22 cellular contexts compared by ENCODE assay signal in genomic region chr15:58512522-58512921, GRCh38.
DNase-seq lines count a peak whose midpoint lies in the region; ATAC-seq, FAIRE-seq and TF ChIP-seq lines count a peak whose summit lies in the region.
"Had no signal": no experiment of that assay in that cellular context is flagged by ENCODE, and none has a peak within 500 bp of the region (broad histone marks: within the 10 kb centered on the region; RNA-seq: fewer than 3 reads in every experiment).

No MANE protein-coding gene starts in this region.

- TF ChIP-seq POLR2A in IMR-90 (IDR thresholded peaks at IDR 0.05; ENCODE audit: low read depth, low read length) (no peak), K562 (conservative IDR thresholded peaks at IDR 0.05) (no peak)

- H2AK9ac ChIP-seq in IMR-90 (replicated peaks; ENCODE audit: low read depth, low read length, poor library complexity): no peak overlapping the region

- no peaks in the 10 kb centered on the region for H3K27me3 ChIP-seq in IMR-90 (ENCODE audit: control insufficient read depth, insufficient read depth, low read length)
- no peaks in the 10 kb centered on the region; a peak in 1 of 5 replicates for H3K27me3 ChIP-seq in K562 (ENCODE audit: control insufficient read depth in 2 of 2, insufficient read depth in 2 of 2, low read length in 2 of 2)
- H3K27me3 ChIP-seq: BLaER1 had no signal

- TF ChIP-seq EP300 in K562 (IDR thresholded peaks at IDR 0.05; ENCODE audit: low read length): no peak

- no peak overlapping the region for H4K8ac ChIP-seq in IMR-90 (ENCODE audit: low read depth in 2 of 2, low read length in 2 of 2)

- no peak overlapping the region for H3K4ac ChIP-seq in IMR-90 (ENCODE audit: low read depth, low read length)

- H3K4me1 Mint-ChIP-seq in nephron progenitor cell (peaks cover 26% of the 10 kb centered on the region), progenitor cell of endocrine pancreas (ENCODE audit: low read depth) (no peaks in the 10 kb centered on the region)

- H3K14ac ChIP-seq in IMR-90 (replicated peaks; ENCODE audit: low read depth, low read length): no peak overlapping the region

- H3K9ac ChIP-seq in IMR-90 (ENCODE audit: low read depth, low read length) (no peak overlapping the region), K562 (ENCODE audit: insufficient read depth in 1 of 2, low read depth in 2 of 2, low read length in 2 of 2) (no peak overlapping the region)
- H3K9ac ChIP-seq: BLaER1, GM23248 had no signal

- H2AFZ ChIP-seq in IMR-90 (replicated peaks; ENCODE audit: low read length, poor library complexity): peak overlapping the region; percentile 26
- no peak overlapping the region for H2AFZ ChIP-seq in K562 (ENCODE audit: low read depth, low read length)

- BruUV-seq in IMR-90 (replicated peaks; lab: Mats Ljungman, UMichigan) (no TSS peak), K562 (replicated peaks; lab: Mats Ljungman, UMichigan) (no TSS peak)

- CTCF ChIA-PET in IMR-90 (lab: Yijun Ruan, JAX): no interaction called here
- CTCF ChIA-PET in K562 (lab: Yijun Ruan, JAX; ENCODE audit: low intra/inter-chr PET ratio): no interaction called here

- peaks cover 13% of the 10 kb centered on the region for H3K36me3 Mint-ChIP-seq in nephron progenitor cell (ENCODE audit: low read depth)
- H3K36me3 Mint-ChIP-seq in progenitor cell of endocrine pancreas (ENCODE audit: insufficient read depth): no peaks in the 10 kb centered on the region
- H3K36me3 Mint-ChIP-seq: CD8-positive, alpha-beta T cell had no signal

- H3K36me3 ChIP-seq in IMR-90 (ENCODE audit: control insufficient read depth, insufficient read depth, low read length) (no peaks in the 10 kb centered on the region), K562 (ENCODE audit: control insufficient read depth, insufficient read depth, low read length) (no peaks in the 10 kb centered on the region)
- H3K36me3 ChIP-seq: BLaER1 had no signal

- H3K4me3 Mint-ChIP-seq in nephron progenitor cell (no peak overlapping the region), progenitor cell of endocrine pancreas (ENCODE audit: low read depth) (no peak overlapping the region)
- H3K4me3 Mint-ChIP-seq: B cell; CD4-positive, CD25-positive, alpha-beta regulatory T cell; CD8-positive, alpha-beta T cell; H9 had no signal

- H3K79me2 ChIP-seq in K562 (ENCODE audit: control insufficient read depth, insufficient read depth, low read length): no peaks in the 10 kb centered on the region

- no peak overlapping the region for H4K91ac ChIP-seq in IMR-90 (ENCODE audit: insufficient read depth, low read depth, low read length)

- H3K27me3 Mint-ChIP-seq in nephron progenitor cell (ENCODE audit: low read depth, poor library complexity) (peaks cover 11% of the 10 kb centered on the region), progenitor cell of endocrine pancreas (no peaks in the 10 kb centered on the region)
- H3K27me3 Mint-ChIP-seq: CD4-positive, CD25-positive, alpha-beta regulatory T cell had no signal

- no peak overlapping the region for H3K23ac ChIP-seq in IMR-90 (ENCODE audit: low read depth, low read length)

- no peak for FAIRE-seq in K562 (lab: Jason Lieb, UNC)
- FAIRE-seq: GM12878, GM19239 had no signal

- TF ChIP-seq RAD21 in IMR-90 (IDR thresholded peaks at IDR 0.05; ENCODE audit: low read length) (no peak), K562 (CRISPR knock-in tag; conservative IDR thresholded peaks at IDR 0.05 in 1 of 2, IDR thresholded peaks at IDR 0.05 in 1 of 2) (no peak)

- no peak overlapping the region for H2BK5ac ChIP-seq in IMR-90 (ENCODE audit: low read depth, low read length, poor library complexity, severe bottlenecking)

- TF ChIP-seq CTCF in IMR-90 (conservative IDR thresholded peaks at IDR 0.05; ENCODE audit: low read depth, low read length) (no peak), K562 (IDR thresholded peaks at IDR 0.05 in 2 of 3, conservative IDR thresholded peaks at IDR 0.05 in 1 of 3; ENCODE audit: insufficient read depth in 2 of 3, low read depth in 1 of 3, low read length in 3 of 3) (no peak), nephron progenitor cell (IDR thresholded peaks at IDR 0.05) (no peak), progenitor cell of endocrine pancreas (IDR thresholded peaks at IDR 0.05; ENCODE audit: unreplicated experiment) (no peak)

- peaks cover 3% of the 10 kb centered on the region; the same call in 1 of the 2 replicates for H3K9me1 ChIP-seq in IMR-90 (ENCODE audit: insufficient read depth, low read length)
- no peaks in the 10 kb centered on the region for H3K9me1 ChIP-seq in K562 (ENCODE audit: control insufficient read depth, insufficient read depth, low read length)

- in situ Hi-C loops in IMR-90 (cut with MboI; ENCODE audit: low sequenced_read_pairs) (no loop called here), K562 (cut with MboI) (no loop called here)

- DNase-seq in IMR-90 (no peak), K562 (ENCODE audit: extremely low read depth in 1 of 4, low spot score in 3 of 4) (no peak), left lobe of liver (ENCODE audit: low spot score) (peak; percentile 47), nephron progenitor cell (no peak), AG20443 (ENCODE audit: low spot score) (no peak), progenitor cell of endocrine pancreas (ENCODE audit: low spot score, unreplicated experiment) (no peak), kidney tubule cell (ENCODE audit: low spot score) (no peak)
- no peak for DNase-seq in activated T-cell treated with anti-CD3 and anti-CD28 coated beads, Interleukin-2, amount 50 U/mL, for 48 hours
- DNase-seq: Caco-2; CD4-positive, CD25-positive, alpha-beta regulatory T cell; CD8-positive, alpha-beta T cell; DMS79; EL; GDM1; H9 had no signal

- no peak overlapping the region for H3K56ac ChIP-seq in IMR-90 (ENCODE audit: extremely low read depth, insufficient read depth, low read length)

- H3K27ac Mint-ChIP-seq in nephron progenitor cell (peak overlapping the region; percentile 27), progenitor cell of endocrine pancreas (no peak overlapping the region)
- H3K27ac Mint-ChIP-seq: B cell; CD4-positive, CD25-positive, alpha-beta regulatory T cell; CD8-positive, alpha-beta T cell; H9 had no signal

- dilution Hi-C loops in IMR-90 (cut with HindIII; ENCODE audit: low sequenced_read_pairs, unreplicated experiment): no loop called here

- POLR2A ChIA-PET in IMR-90 (lab: Charles Lee; ENCODE audit: unreplicated experiment): no interaction called here
- POLR2A ChIA-PET in K562 (lab: Yijun Ruan, JAX): no interaction called here

- no peak overlapping the region for H2BK120ac ChIP-seq in IMR-90 (ENCODE audit: low read depth, low read length)

- H3K79me1 ChIP-seq in IMR-90 (ENCODE audit: low read depth in 1 of 2, low read length in 2 of 2): no peaks in the 10 kb centered on the region

- WGBS in IMR-90 (ENCODE audit: extremely low coverage in 2 of 2, insufficient read length in 1 of 2), 2 experiments: no CpG with 5 or more reads among the region's 10 CpGs
- 61% methylated on average over 10 of the region's 10 CpGs for WGBS in K562 (ENCODE audit: insufficient coverage, low coverage, missing lambda C conversion rate)

- H2BK15ac ChIP-seq in IMR-90 (ENCODE audit: low read depth, low read length): 0 out of 3 replicates have a peak overlapping the region, but pooled peaks have one; percentile 23

- H3K9me3 Mint-ChIP-seq in nephron progenitor cell: peaks cover 30% of the 10 kb centered on the region
- H3K9me3 Mint-ChIP-seq in progenitor cell of endocrine pancreas (ENCODE audit: low read depth): peaks cover 3% of the 10 kb centered on the region

- H3K27ac ChIP-seq in IMR-90 (ENCODE audit: insufficient read depth, low read length): no peak overlapping the region
- H3K27ac ChIP-seq in K562 (ENCODE audit: extremely low read depth, low read depth, low read length): no peak overlapping the region
- H3K27ac ChIP-seq: BLaER1, C4-2B, GM23248 had no signal

- H3K18ac ChIP-seq in IMR-90 (ENCODE audit: low read depth, low read length): no peak overlapping the region

- intact Hi-C loops in IMR-90 (cut with micrococcal nuclease) (no loop called here), K562 (cut with micrococcal nuclease) (no loop called here)

- no peak overlapping the region for H2BK20ac ChIP-seq in IMR-90 (ENCODE audit: low read depth, low read length)

- H3K4me2 ChIP-seq in IMR-90 (ENCODE audit: low read depth, low read length) (no peak overlapping the region), K562 (ENCODE audit: insufficient read depth, low read length) (no peak overlapping the region)
- H3K4me2 ChIP-seq: BLaER1 had no signal

- ATAC-seq in IMR-90 (ENCODE audit: low read depth): no peak
- ATAC-seq in K562: no peak
- ATAC-seq in left lobe of liver: peak; percentile 54
- ATAC-seq: CD8-positive, alpha-beta T cell; GM12878; HCT116 had no signal

- H3K4me3 ChIP-seq in IMR-90 (ENCODE audit: insufficient read depth, low read depth, low read length): no peak overlapping the region
- no peak overlapping the region for H3K4me3 ChIP-seq in K562
- H3K4me3 ChIP-seq: BLaER1, GM12878, GM23248 had no signal

- no peak overlapping the region for H2AK5ac ChIP-seq in IMR-90 (ENCODE audit: low read depth, low read length)

- no peaks in the 10 kb centered on the region for H4K20me1 ChIP-seq in IMR-90 (ENCODE audit: insufficient read depth, low read length)
- H4K20me1 ChIP-seq in K562 (replicated peaks; ENCODE audit: control insufficient read depth, insufficient read depth, low read length): no peaks in the 10 kb centered on the region
- H4K20me1 ChIP-seq: BLaER1 had no signal

- H3K9me3 ChIP-seq in IMR-90 (ENCODE audit: control insufficient read depth, insufficient read depth, low read length) (no peaks in the 10 kb centered on the region), K562 (replicated peaks; ENCODE audit: control insufficient read depth, insufficient read depth, low read depth, low read length) (no peaks in the 10 kb centered on the region)

- no peak overlapping the region for H4K5ac ChIP-seq in IMR-90 (ENCODE audit: low read depth, low read length)

- H3K4me1 ChIP-seq in IMR-90 (ENCODE audit: control insufficient read depth, insufficient read depth, low read length): peaks cover 2% of the 10 kb centered on the region; the same call in 1 of the 2 replicates
- peaks cover 0 to 16% of the 10 kb centered on the region in 2 experiments; a peak in 3 of 5 replicates for H3K4me1 ChIP-seq in K562 (replicated peaks in 1 of 2; ENCODE audit: control insufficient read depth in 2 of 2, insufficient read depth in 2 of 2, low read length in 2 of 2)

TF ChIP-seq in K562, 482 proteins besides CTCF, POLR2A, EP300 and RAD21:
- TF ChIP-seq GATA2 (CRISPR knock-in tag; IDR thresholded peaks at IDR 0.05) (no peak), ZNF316 (IDR thresholded peaks at IDR 0.05) (0 out of 2 replicates have a peak, but pooled peaks have one; percentile 13)
